26 cellular contexts compared by ENCODE assay signal in genomic region chr2:8877332-8877731, GRCh38.
"Had no signal": no experiment of that assay in that cellular context is flagged by ENCODE, and none has a peak within 500 bp of the region (broad histone marks: within the 10 kb centered on the region; RNA-seq: fewer than 3 reads in every experiment).

No MANE protein-coding gene starts in this region.

- H3K27me3 Mint-ChIP-seq: activated B cell treated with CpG ODN at 0.5 μM for 24 hours had no signal

- H3K4me3 ChIP-seq: cardiac muscle cell, PC-9 had no signal

- H3K4me2 ChIP-seq: PC-9 had no signal

- H2AFZ ChIP-seq: PC-9 had no signal

- H3K4me1 Mint-ChIP-seq: activated CD4-positive, alpha-beta T cell treated with anti-CD3 and anti-CD28 coated beads, Interleukin-2, amount 10 ng/mL, durations not matched to agents 24 days and 14 days had no signal

- H3K27me3 ChIP-seq: brain microvascular endothelial cell, cardiac muscle cell had no signal

- H3K27ac ChIP-seq: brain microvascular endothelial cell, cardiac muscle cell, PC-9 had no signal

- H3K36me3 Mint-ChIP-seq: activated CD4-positive, alpha-beta memory T cell treated with anti-CD3 and anti-CD28 coated beads for 36 hours; activated naive CD8-positive, alpha-beta T cell had no signal

- H3K27ac Mint-ChIP-seq: activated B cell treated with CpG ODN at 0.5 μM for 24 hours; activated CD4-positive, alpha-beta memory T cell treated with anti-CD3 and anti-CD28 coated beads for 36 hours; activated CD4-positive, alpha-beta T cell treated with anti-CD3 and anti-CD28 coated beads, Interleukin-2, amount 10 ng/mL, durations not matched to agents 24 days and 14 days; activated naive CD4-positive, alpha-beta T cell treated with anti-CD3 and anti-CD28 coated beads for 36 hours; activated naive CD8-positive, alpha-beta T cell; IgD-negative memory B cell; T-helper 1 cell treated with Interleukin-12 subunit alpha and Interleukin-12 subunit beta and Interleukin-4 antibody, amounts not matched to agents 30 μg/mL and 1 μg/mL, for 36 hours had no signal

- H3K9me3 Mint-ChIP-seq: activated B cell treated with CpG ODN at 0.5 μM for 24 hours; activated CD4-positive, alpha-beta memory T cell treated with anti-CD3 and anti-CD28 coated beads for 36 hours; activated CD4-positive, alpha-beta T cell treated with anti-CD3 and anti-CD28 coated beads, Interleukin-2, amount 10 ng/mL, durations not matched to agents 24 days and 14 days; activated naive CD4-positive, alpha-beta T cell treated with anti-CD3 and anti-CD28 coated beads for 36 hours; activated T-cell treated with anti-CD3 and anti-CD28 coated beads, Interleukin-2, amount 50 U/mL, for 4 hours; IgD-negative memory B cell; T-helper 1 cell treated with Interleukin-12 subunit alpha and Interleukin-12 subunit beta and Interleukin-4 antibody, amounts not matched to agents 30 μg/mL and 1 μg/mL, for 36 hours had no signal

- H3K36me3 ChIP-seq: cardiac muscle cell had no signal

- H3K4me3 Mint-ChIP-seq: activated B cell treated with CpG ODN at 0.5 μM for 24 hours; activated CD4-positive, alpha-beta memory T cell treated with anti-CD3 and anti-CD28 coated beads for 36 hours; activated CD4-positive, alpha-beta T cell treated with anti-CD3 and anti-CD28 coated beads, Interleukin-2, amount 10 ng/mL, durations not matched to agents 24 days and 14 days; activated naive CD4-positive, alpha-beta T cell treated with anti-CD3 and anti-CD28 coated beads for 36 hours; activated naive CD8-positive, alpha-beta T cell; activated T-cell treated with anti-CD3 and anti-CD28 coated beads, Interleukin-2, amount 50 U/mL, for 4 hours; IgD-negative memory B cell; T-helper 1 cell treated with Interleukin-12 subunit alpha and Interleukin-12 subunit beta and Interleukin-4 antibody, amounts not matched to agents 30 μg/mL and 1 μg/mL, for 36 hours had no signal

- DNase-seq: activated B cell treated with CpG ODN at 0.5 μM for 24 hours; activated CD4-positive, alpha-beta memory T cell treated with anti-CD3 and anti-CD28 coated beads for 36 hours; activated CD4-positive, alpha-beta T cell treated with anti-CD3 and anti-CD28 coated beads for 1 hour; activated CD4-positive, alpha-beta T cell treated with anti-CD3 and anti-CD28 coated beads, Interleukin-2, amount 10 ng/mL, durations not matched to agents 24 days and 14 days; activated CD8-positive, alpha-beta memory T cell treated with anti-CD3 and anti-CD28 coated beads for 24 hours; activated effector memory CD4-positive, alpha-beta T cell treated with anti-CD3 and anti-CD28 coated beads, Interleukin-2, amount 50 U/mL, for 16 hours; activated naive CD4-positive, alpha-beta T cell treated with anti-CD3 and anti-CD28 coated beads for 36 hours; activated T-cell treated with anti-CD3 and anti-CD28 coated beads, Interleukin-2, amount 50 U/mL, for 4 hours; amygdala; brain microvascular endothelial cell; KG1; NCI-H1048; NCI-H187; NCI-H2081 treated with DMSO at 0.1 percent for 48 hours; NCI-H2171; NCI-H2227 treated with DMSO at 0.1 percent for 48 hours; NCI-H446 treated with DMSO at 0.1 percent for 48 hours; NCI-H524 treated with DMSO at 0.1 percent for 48 hours; NCI-H82; PC-9; SHP77 treated with DMSO at 0.1 percent for 48 hours; T-helper 9 cell had no signal
